Comparison of ENCODE assay signal across 13 cellular contexts in genomic region chr5:124057815-124058231, GRCh38.
A peak's percentile ranks its signal among the peaks of the same experiment; 100 is the strongest.
DNase-seq lines count a peak whose midpoint lies in the region; ATAC-seq and TF ChIP-seq lines count a peak whose summit lies in the region.
"Had no signal": no experiment of that assay in that cellular context is flagged by ENCODE, and none has a peak within 500 bp of the region (broad histone marks: within the 10 kb centered on the region; RNA-seq: fewer than 3 reads in every experiment).

No MANE protein-coding gene starts in this region.

- no peaks in the 10 kb centered on the region for H3K36me3 Mint-ChIP-seq in MCF 10A (ENCODE audit: insufficient read depth, unreplicated experiment)

- no peak overlapping the region for H3K4me3 Mint-ChIP-seq in MCF 10A (ENCODE audit: unreplicated experiment)
- H3K4me3 Mint-ChIP-seq: T-helper 2 cell treated with Interferon-gamma antibody and Interleukin-4, amounts not matched to agents 5 μg/mL and 100 μg/mL, for 36 hours had no signal

- H3K4me1 ChIP-seq in breast epithelium (no peaks in the 10 kb centered on the region), duodenal mucosa (ENCODE audit: control insufficient read depth in 1 of 2, insufficient read depth in 2 of 2, low read length in 2 of 2) (peaks cover 13 to 16% of the 10 kb centered on the region in 2 donors), subcutaneous abdominal adipose tissue (ENCODE audit: control insufficient read depth in 5 of 5, insufficient read depth in 5 of 5, low read length in 5 of 5) (peaks cover 2 to 22% (median 18%) of the 10 kb centered on the region in 5 donors)

- no peak overlapping the region for H3K27ac Mint-ChIP-seq in MCF 10A (ENCODE audit: low read depth, unreplicated experiment)
- H3K27ac Mint-ChIP-seq: T-helper 2 cell treated with Interferon-gamma antibody and Interleukin-4, amounts not matched to agents 5 μg/mL and 100 μg/mL, for 36 hours had no signal

- no TSS peak for BruUV-seq in MCF 10A (replicated peaks; lab: Mats Ljungman, UMichigan)

- H3K9me3 ChIP-seq in breast epithelium, result no peaks in the 10 kb centered on the region
- no peaks in the 10 kb centered on the region for H3K9me3 ChIP-seq in duodenal mucosa (ENCODE audit: control insufficient read depth in 1 of 2, low read length in 2 of 2)
- H3K9me3 ChIP-seq in subcutaneous abdominal adipose tissue (ENCODE audit: control insufficient read depth in 5 of 5, low read length in 5 of 5), result no peaks in the 10 kb centered on the region
- H3K9me3 ChIP-seq: adrenal gland, tibial nerve had no signal

- H3K27me3 ChIP-seq in breast epithelium, result no peaks in the 10 kb centered on the region
- no peaks in the 10 kb centered on the region for H3K27me3 ChIP-seq in duodenal mucosa (ENCODE audit: control insufficient read depth in 1 of 2, insufficient read depth in 2 of 2, low read length in 2 of 2)
- H3K27me3 ChIP-seq in subcutaneous abdominal adipose tissue (ENCODE audit: control insufficient read depth in 5 of 5, insufficient read depth in 4 of 5, low read length in 5 of 5), result no peaks in the 10 kb centered on the region
- H3K27me3 ChIP-seq: adrenal gland, tibial nerve had no signal

- H3K9ac ChIP-seq in duodenal mucosa (ENCODE audit: low read depth in 1 of 2, low read length in 2 of 2) (no peak overlapping the region), subcutaneous abdominal adipose tissue (ENCODE audit: low read length in 5 of 5) (no peak overlapping the region)

- DNase-seq in breast epithelium (ENCODE audit: low spot score in 2 of 2) (no peak), MCF 10A (ENCODE audit: unreplicated experiment) (no peak), NCI-H774 (lab: John Stamatoyannopoulos, UW) (peak; percentile 20), T-helper 1 cell (no peak), AG08395 (ENCODE audit: low spot score) (no peak)
- DNase-seq: effector CD8-positive, alpha-beta T cell had no signal

- no peaks in the 10 kb centered on the region for H3K27me3 Mint-ChIP-seq in MCF 10A (ENCODE audit: insufficient read depth, unreplicated experiment)

- CTCF ChIA-PET in MCF 10A (lab: Yijun Ruan, JAX), result no interaction called here

- H3K27ac ChIP-seq in breast epithelium, result no peak overlapping the region
- no peak overlapping the region for H3K27ac ChIP-seq in duodenal mucosa (ENCODE audit: low read depth, low read length)
- H3K27ac ChIP-seq in subcutaneous abdominal adipose tissue (ENCODE audit: low read depth, low read length), result no peak overlapping the region
- H3K27ac ChIP-seq: adrenal gland, tibial nerve had no signal

- H3K36me3 ChIP-seq in breast epithelium (no peaks in the 10 kb centered on the region), duodenal mucosa (ENCODE audit: control insufficient read depth in 1 of 2, insufficient read depth in 2 of 2, low read length in 2 of 2) (no peaks in the 10 kb centered on the region), subcutaneous abdominal adipose tissue (ENCODE audit: control insufficient read depth in 5 of 5, insufficient read depth in 5 of 5, low read length in 5 of 5) (no peaks in the 10 kb centered on the region)
- H3K36me3 ChIP-seq: adrenal gland, tibial nerve had no signal

- H3K9me3 Mint-ChIP-seq in MCF 10A (ENCODE audit: unreplicated experiment), result no peaks in the 10 kb centered on the region

- POLR2A ChIA-PET in MCF 10A (lab: Yijun Ruan, JAX), result interaction anchor here (0.8 to 0.9 kb wide), 3 partner anchors 21 to 634 kb away, joined by 3 read pairs; no protein-coding TSS in a partner anchor

- TF ChIP-seq POLR2A in breast epithelium (IDR thresholded peaks at IDR 0.05), result no peak

- no peak for ATAC-seq in HG02588 (IDR thresholded peaks at IDR 0.05; ENCODE audit: unreplicated experiment)

- peaks cover 25% of the 10 kb centered on the region for H3K4me1 Mint-ChIP-seq in MCF 10A (ENCODE audit: insufficient read depth, unreplicated experiment)

- intact Hi-C loops in breast epithelium (cut with DNase I; ENCODE audit: low total_unique reads), result no loop called here
- intact Hi-C loops in MCF 10A (cut with micrococcal nuclease), result loop anchor here (5.0 kb wide), 1 partner anchor 44 kb away; no protein-coding TSS in a partner anchor

- TF ChIP-seq CTCF in breast epithelium (IDR thresholded peaks at IDR 0.05) (no peak), MCF 10A (IDR thresholded peaks at IDR 0.05; ENCODE audit: unreplicated experiment) (no peak)

- peak overlapping the region in 2 of 3 donors; percentile 20 to 38 for H3K4me3 ChIP-seq in breast epithelium
- H3K4me3 ChIP-seq in duodenal mucosa (ENCODE audit: low read depth in 1 of 2, low read length in 2 of 2), result peak overlapping the region; percentile 38 to 42
- peak overlapping the region in 4 of 5 donors; percentile 9 to 42 (median 36) for H3K4me3 ChIP-seq in subcutaneous abdominal adipose tissue (ENCODE audit: low read depth in 1 of 5, low read length in 5 of 5)
- H3K4me3 ChIP-seq: lung had no signal
